In the genomic region with DNA sequence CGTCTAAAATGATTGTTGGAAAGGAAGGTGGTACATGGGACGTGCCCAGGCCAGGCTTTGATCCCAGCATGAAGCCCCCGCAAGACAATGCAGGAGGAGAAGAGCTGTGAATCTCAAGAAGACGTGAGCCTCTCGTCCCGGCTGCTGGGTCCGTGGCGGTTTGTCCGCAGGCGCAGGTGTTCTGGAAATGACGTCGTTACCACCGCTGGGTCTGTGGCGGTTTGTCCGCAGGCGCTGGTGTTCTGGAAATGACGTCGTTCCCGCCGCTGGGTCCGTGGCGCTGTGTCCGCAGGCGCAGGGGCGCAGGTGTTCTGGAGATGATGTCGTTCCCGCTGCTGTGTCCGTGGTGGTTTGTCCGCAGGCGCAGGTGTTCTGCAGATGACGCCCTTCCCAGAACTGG, we compare ENCODE assay signal across 18 cellular contexts. TPM values are rescaled to one million over a fixed set of nuclear protein-coding genes. Genes with fewer than 3 reads are reported as not detected.
"Had no signal": no experiment of that assay in that cellular context is flagged by ENCODE, and none has a peak within 500 bp of the region (broad histone marks: within the 10 kb centered on the region; RNA-seq: fewer than 3 reads in every experiment).

No MANE protein-coding gene starts in this region.

- H3K27ac ChIP-seq: colonic mucosa, esophagus squamous epithelium, neutrophil, parathyroid adenoma, testis, transverse colon, vagina had no signal

- ATAC-seq: natural killer cell; sciatic nerve; stimulated activated effector memory CD8-positive, alpha-beta T cell treated with anti-CD3 and anti-CD28 coated beads, Interleukin-12 subunit alpha, Interleukin-12 subunit beta, amount 100 ng/mL, for 72 hours had no signal

- DNase-seq: colonic mucosa; effector CD8-positive, alpha-beta T cell; esophagus squamous epithelium; hypothalamus; natural killer cell; stimulated activated CD4-positive, alpha-beta T cell treated with anti-CD3 and anti-CD28 coated beads, Interleukin-2, amount 100 ng/mL, for 24 hours; stimulated activated CD4-positive, alpha-beta T cell treated with anti-CD3 and anti-CD28 coated beads, Interleukin-4, amount 100 ng/mL, for 24 hours; stimulated activated naive CD8-positive, alpha-beta T cell treated with anti-CD3 and anti-CD28 coated beads, Interleukin-15, Interleukin-2, amounts not matched to agents 100 U/mL and 50 U/mL, for 24 hours; substantia nigra; testis; transverse colon had no signal

- H3K4me3 ChIP-seq: colonic mucosa, esophagus squamous epithelium, lung, smooth muscle cell, testis, transverse colon, vagina had no signal

- H3K4me1 ChIP-seq: colonic mucosa, esophagus squamous epithelium, parathyroid adenoma, testis, transverse colon, vagina had no signal

- H3K27me3 ChIP-seq: colonic mucosa, esophagus squamous epithelium, neutrophil, testis, transverse colon, vagina had no signal

- H3K9me3 ChIP-seq: colonic mucosa, esophagus squamous epithelium, neutrophil, testis, transverse colon, vagina had no signal

RNA-seq across cellular contexts. Expression of a gene that starts 53.3 kb away (rescaled TPM):
- total RNA-seq: sciatic nerve had no signal
